In the genomic region with DNA sequence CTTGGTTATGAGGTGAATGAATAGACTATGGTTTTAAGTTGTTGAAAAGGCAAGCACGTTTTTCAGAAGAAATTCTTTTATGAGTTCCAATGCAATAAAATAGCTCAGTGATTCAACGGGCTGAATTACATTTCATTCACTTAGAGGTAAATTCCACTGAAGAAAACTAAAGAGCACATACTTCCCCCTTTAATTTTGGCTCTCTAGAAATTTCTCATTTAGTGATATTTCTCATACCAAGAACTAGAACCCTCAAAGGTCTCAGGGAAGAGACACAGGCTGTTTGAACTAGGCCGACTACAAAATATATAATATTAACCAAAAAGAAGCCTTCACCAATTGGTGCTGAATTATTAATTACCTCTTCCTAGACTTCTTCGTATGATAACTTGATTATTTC, we compare ENCODE assay signal across 24 cellular contexts.
"Had no signal": no experiment of that assay in that cellular context is flagged by ENCODE, and none has a peak within 500 bp of the region (broad histone marks: within the 10 kb centered on the region; RNA-seq: fewer than 3 reads in every experiment).

No MANE protein-coding gene starts in this region.

- H3K27ac Mint-ChIP-seq: activated B cell treated with CpG ODN at 0.5 μM for 24 hours; activated naive CD4-positive, alpha-beta T cell treated with anti-CD3 and anti-CD28 coated beads, Interleukin-2, amount 10 ng/mL, durations not matched to agents 7 days and 5 days; brain; dendritic cell treated with granulocyte-macrophage colony-stimulating factor and Interleukin-4, amounts not matched to agents 40 ng/mL and 50 ng/mL, for 4 days; T-helper 1 cell treated with Interleukin-12 subunit alpha and Interleukin-12 subunit beta and Interleukin-4 antibody, amounts not matched to agents 30 μg/mL and 1 μg/mL, for 36 hours had no signal

- H3K27me3 ChIP-seq: foreskin keratinocyte, right atrium auricular region, spleen, testis, uterus had no signal

- H3K27me3 Mint-ChIP-seq: activated B cell treated with CpG ODN at 0.5 μM for 24 hours; activated naive CD4-positive, alpha-beta T cell treated with anti-CD3 and anti-CD28 coated beads, Interleukin-2, amount 10 ng/mL, durations not matched to agents 7 days and 5 days; activated naive CD8-positive, alpha-beta T cell treated with anti-CD3 and anti-CD28 coated beads, Interleukin-2, amount 50 U/mL, for 24 hours; brain; dendritic cell treated with granulocyte-macrophage colony-stimulating factor and Interleukin-4, amounts not matched to agents 40 ng/mL and 50 ng/mL, for 4 days; naive thymus-derived CD4-positive, alpha-beta T cell had no signal

- H3K9me3 Mint-ChIP-seq: activated B cell treated with CpG ODN at 0.5 μM for 24 hours; activated naive CD4-positive, alpha-beta T cell treated with anti-CD3 and anti-CD28 coated beads, Interleukin-2, amount 10 ng/mL, durations not matched to agents 7 days and 5 days; activated naive CD8-positive, alpha-beta T cell treated with anti-CD3 and anti-CD28 coated beads, Interleukin-2, amount 50 U/mL, for 24 hours; brain; dendritic cell treated with granulocyte-macrophage colony-stimulating factor and Interleukin-4, amounts not matched to agents 40 ng/mL and 50 ng/mL, for 4 days; naive thymus-derived CD4-positive, alpha-beta T cell; T-helper 1 cell treated with Interleukin-12 subunit alpha and Interleukin-12 subunit beta and Interleukin-4 antibody, amounts not matched to agents 30 μg/mL and 1 μg/mL, for 36 hours had no signal

- H3K27ac ChIP-seq: foreskin keratinocyte, prostate gland, right atrium auricular region, spleen, testis, uterus had no signal

- H3K36me3 ChIP-seq: prostate gland, right atrium auricular region, spleen, uterus had no signal

- H3K4me1 ChIP-seq: prostate gland, uterus had no signal

- H3K4me3 Mint-ChIP-seq: activated B cell treated with CpG ODN at 0.5 μM for 24 hours; activated naive CD4-positive, alpha-beta T cell treated with anti-CD3 and anti-CD28 coated beads, Interleukin-2, amount 10 ng/mL, durations not matched to agents 7 days and 5 days; activated naive CD8-positive, alpha-beta T cell treated with anti-CD3 and anti-CD28 coated beads, Interleukin-2, amount 50 U/mL, for 24 hours; brain; dendritic cell treated with granulocyte-macrophage colony-stimulating factor and Interleukin-4, amounts not matched to agents 40 ng/mL and 50 ng/mL, for 4 days; naive thymus-derived CD4-positive, alpha-beta T cell; T-helper 1 cell treated with Interleukin-12 subunit alpha and Interleukin-12 subunit beta and Interleukin-4 antibody, amounts not matched to agents 30 μg/mL and 1 μg/mL, for 36 hours had no signal

- ATAC-seq: activated naive CD8-positive, alpha-beta T cell treated with anti-CD3 and anti-CD28 coated beads, Interleukin-2, amount 50 U/mL, for 24 hours; foreskin keratinocyte; left lobe of liver; naive thymus-derived CD4-positive, alpha-beta T cell had no signal

- H3K4me3 ChIP-seq: lung, prostate gland, right atrium auricular region, spleen, testis, uterus had no signal

- DNase-seq: activated B cell treated with CpG ODN at 0.5 μM for 24 hours; activated CD4-positive, alpha-beta T cell treated with anti-CD3 and anti-CD28 coated beads for 4 hours; activated effector memory CD4-positive, alpha-beta T cell treated with anti-CD3 and anti-CD28 coated beads, Interleukin-2, amount 50 U/mL, for 16 hours; activated naive CD4-positive, alpha-beta T cell treated with anti-CD3 and anti-CD28 coated beads, Interleukin-2, amount 10 ng/mL, durations not matched to agents 7 days and 5 days; activated naive CD8-positive, alpha-beta T cell treated with anti-CD3 and anti-CD28 coated beads, Interleukin-2, amount 50 U/mL, for 24 hours; activated T-cell treated with anti-CD3 and anti-CD28 coated beads, Interleukin-2, amount 50 U/mL, for 1 hour; anterior cingulate cortex; effector CD8-positive, alpha-beta T cell; erythroblast; foreskin keratinocyte; kidney; naive thymus-derived CD4-positive, alpha-beta T cell; spleen; stimulated activated CD4-positive, alpha-beta T cell treated with anti-CD3 and anti-CD28 coated beads, Interleukin-4, amount 100 ng/mL, for 24 hours; testis; trophoblast cell; uterus had no signal

- H3K36me3 Mint-ChIP-seq: brain had no signal

- H3K9me3 ChIP-seq: prostate gland, right atrium auricular region, spleen, testis, uterus had no signal
